Comparison of ENCODE assay signal across 8 cellular contexts in genomic region chr6:108565893-108566292, GRCh38. TPM values are rescaled to one million over a fixed set of nuclear protein-coding genes. Genes with fewer than 3 reads are reported as not detected.
DNase-seq lines count a peak whose midpoint lies in the region; ATAC-seq, FAIRE-seq and TF ChIP-seq lines count a peak whose summit lies in the region.

No MANE protein-coding gene starts in this region.

- H3K36me3 Mint-ChIP-seq in brain (peaks cover 61% of the 10 kb centered on the region), glutamatergic neuron (ENCODE audit: unreplicated experiment) (peaks cover 7% of the 10 kb centered on the region)

- peak; percentile 76 for FAIRE-seq in GM18507 (lab: Jason Lieb, UNC)

- TF ChIP-seq CTCF in brain (conservative IDR thresholded peaks at IDR 0.05) (no peak), lower lobe of right lung (IDR thresholded peaks at IDR 0.05) (peak; percentile 12), uterus (IDR thresholded peaks at IDR 0.05) (peak in 2 of 4 experiments; percentile 34 to 54), glutamatergic neuron (IDR thresholded peaks at IDR 0.05; ENCODE audit: partially characterized antibody, unreplicated experiment) (no peak)

- H3K27me3 Mint-ChIP-seq in brain (peaks cover 9% of the 10 kb centered on the region), glutamatergic neuron (ENCODE audit: unreplicated experiment) (peaks cover 12% of the 10 kb centered on the region)

- H3K9me3 ChIP-seq in lower lobe of right lung (no peaks in the 10 kb centered on the region), uterus (no peaks in the 10 kb centered on the region)

- intact Hi-C loops in lower lobe of right lung (cut with DNase I) = no loop called here
- intact Hi-C loops in uterus (cut with DNase I; ENCODE audit: low total_unique reads) = loop anchor here (10.0 kb wide), 1 partner anchor 109 kb away; no protein-coding TSS in a partner anchor

- DNase-seq in GM18507 (ENCODE audit: extremely low spot score, insufficient read length, low read depth) (no peak), Kasumi-1 (lab: John Stamatoyannopoulos, UW) (peak; percentile 94 to 97), lower lobe of right lung (no peak), uterus (peak; percentile 61 to 87), NCI-H524 (lab: John Stamatoyannopoulos, UW) (no peak), glutamatergic neuron (no peak)

- peak overlapping the region in 2 of 5 experiments; percentile 73 to 79 for H3K27ac Mint-ChIP-seq in brain
- H3K27ac Mint-ChIP-seq in glutamatergic neuron (ENCODE audit: unreplicated experiment) = no peak overlapping the region

- H3K36me3 ChIP-seq in lower lobe of right lung = peaks cover 39% of the 10 kb centered on the region
- no peaks in the 10 kb centered on the region for H3K36me3 ChIP-seq in uterus

- H3K27me3 ChIP-seq in lower lobe of right lung (ENCODE audit: low read depth) = no peaks in the 10 kb centered on the region
- H3K27me3 ChIP-seq in uterus = no peaks in the 10 kb centered on the region

- H3K27ac ChIP-seq in lower lobe of right lung (peak overlapping the region; percentile 100), uterus (peak overlapping the region; percentile 99 to 100)

- H3K4me3 Mint-ChIP-seq in brain (peak overlapping the region in 3 of 5 experiments; percentile 28 to 82 (median 52)), glutamatergic neuron (ENCODE audit: unreplicated experiment) (no peak overlapping the region)

- H3K4me1 Mint-ChIP-seq in brain (peaks cover 53% of the 10 kb centered on the region), glutamatergic neuron (ENCODE audit: low read depth, unreplicated experiment) (peaks cover 16% of the 10 kb centered on the region)

- TF ChIP-seq POLR2A in uterus (IDR thresholded peaks at IDR 0.05) = peak in 1 of 2 donors; percentile 6

- peaks cover 0 to 7% (median 0%) of the 10 kb centered on the region in 5 experiments for H3K9me3 Mint-ChIP-seq in brain
- H3K9me3 Mint-ChIP-seq in glutamatergic neuron (ENCODE audit: unreplicated experiment) = peaks cover 12% of the 10 kb centered on the region

- H3K4me3 ChIP-seq in lower lobe of right lung = peak overlapping the region; percentile 79
- H3K4me3 ChIP-seq in uterus = no peak overlapping the region

- peak; percentile 36 to 66 for ATAC-seq in lower lobe of right lung
- no peak for ATAC-seq in GM21737 (IDR thresholded peaks at IDR 0.05; ENCODE audit: unreplicated experiment)

- H3K4me1 ChIP-seq in lower lobe of right lung = peaks cover 70% of the 10 kb centered on the region
- H3K4me1 ChIP-seq in uterus = peaks cover 8 to 23% of the 10 kb centered on the region in 2 donors

RNA-seq across cellular contexts. Expression of gene FOXO3, which starts 5.2 kb away (rescaled TPM):
- 23.1 TPM for polyA plus RNA-seq in brain (ENCODE audit: insufficient read depth, low read depth, low replicate concordance)
- total RNA-seq in lower lobe of right lung = 60.1 TPM
- 10 to 100 TPM; 52.3 to 71.2 (median 61.3) TPM for total RNA-seq in uterus
- total RNA-seq in glutamatergic neuron (ENCODE audit: unreplicated experiment) = 30.3 TPM

Comparison
In these comparisons a context has a peak if more than half of its experiments do, and no peak if none do; other contexts are left out.
1. DNase-seq: peak in Kasumi-1 (2 of 2) and uterus (2 of 2); none in GM18507 (single experiment), lower lobe of right lung (single experiment), NCI-H524 (0 of 2) and glutamatergic neuron (single experiment).